In the genomic region with DNA sequence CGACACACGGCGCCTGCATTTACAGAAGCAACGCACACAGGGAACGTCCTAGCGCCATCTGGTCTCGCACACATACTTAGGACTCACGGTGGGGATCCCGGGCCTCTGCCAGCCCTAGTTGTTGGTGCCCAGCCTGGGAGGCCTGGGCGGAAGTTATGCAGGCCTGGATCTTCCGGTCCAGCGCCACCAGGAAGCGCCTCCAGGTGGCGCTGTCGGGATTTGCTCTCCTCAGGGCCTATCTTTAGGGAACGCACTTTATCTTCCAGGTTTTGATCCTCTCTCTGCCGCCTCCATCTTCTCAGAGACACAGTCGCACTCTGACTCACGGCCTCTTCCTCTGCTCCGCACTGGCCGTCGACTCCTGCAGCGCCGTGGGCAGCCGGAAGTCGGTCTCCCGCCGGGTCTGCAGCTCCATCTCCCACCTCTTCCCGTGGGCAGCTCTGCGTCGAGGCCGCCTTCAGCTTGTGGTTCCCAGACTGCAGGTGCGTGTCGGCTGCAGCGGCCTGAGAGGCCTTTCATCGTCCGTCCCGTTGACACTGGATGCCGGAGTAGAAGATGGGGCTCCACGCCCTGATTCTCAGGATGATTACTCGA, we compare ENCODE assay signal across 12 cellular contexts.
DNase-seq lines count a peak whose midpoint lies in the region; ATAC-seq and TF ChIP-seq lines count a peak whose summit lies in the region.
"Had no signal": no experiment of that assay in that cellular context is flagged by ENCODE, and none has a peak within 500 bp of the region (broad histone marks: within the 10 kb centered on the region; RNA-seq: fewer than 3 reads in every experiment).

No MANE protein-coding gene starts in this region.

- no peak overlapping the region for H3K56ac ChIP-seq in mesendoderm (ENCODE audit: low read length)

- H3K23ac ChIP-seq in mesendoderm (ENCODE audit: low read length), result no peak overlapping the region

- no peak overlapping the region for H4K8ac ChIP-seq in mesendoderm (ENCODE audit: low read depth, low read length)

- intact Hi-C loops in psoas muscle (cut with DNase I), result no loop called here

- H3K18ac ChIP-seq in mesendoderm (ENCODE audit: low read length), result no peak overlapping the region

- DNase-seq in activated CD4-positive, alpha-beta T cell treated with anti-CD3 and anti-CD28 coated beads for 48 hours, result peak; percentile 36
- DNase-seq in activated CD4-positive, alpha-beta T cell treated with anti-CD3 and anti-CD28 coated beads for 1 hour, result no peak
- DNase-seq in GM19240 (ENCODE audit: insufficient read length, low spot score) (peak; percentile 32), SK-N-SH (peak; percentile 73), germinal center (ENCODE audit: low spot score) (peak; percentile 24), psoas muscle (no peak), mesendoderm (no peak)
- DNase-seq: NCI-H2029, SIG-M5, sigmoid colon had no signal

- no peak overlapping the region for H2BK15ac ChIP-seq in mesendoderm (replicated peaks; ENCODE audit: low read depth)

- no peak overlapping the region for H3K4me2 ChIP-seq in SK-N-SH
- H3K4me2 ChIP-seq in mesendoderm (ENCODE audit: low read length), result no peak overlapping the region

- H2AK5ac ChIP-seq in mesendoderm (ENCODE audit: low read length), result no peak overlapping the region

- H3K79me2 ChIP-seq in SK-N-SH (ENCODE audit: insufficient read depth) (no peaks in the 10 kb centered on the region), mesendoderm (ENCODE audit: control insufficient read depth, insufficient read depth, low read length) (no peaks in the 10 kb centered on the region)

- H2AFZ ChIP-seq in SK-N-SH (ENCODE audit: low read depth), result peak overlapping the region; percentile 63; the same call in 1 of the 2 replicates

- TF ChIP-seq CTCF in SK-N-SH (IDR thresholded peaks at IDR 0.05), result peak; percentile 63
- no peak for TF ChIP-seq CTCF in psoas muscle (IDR thresholded peaks at IDR 0.05)

- CTCF ChIA-PET in SK-N-SH (lab: Yijun Ruan, JAX), result interaction anchor here (0.7 to 4.3 kb wide), 6 partner anchors 10 to 568 kb away, joined by 3 to 25 read pairs (median 4); no protein-coding TSS in a partner anchor

- ATAC-seq in HG03280 (IDR thresholded peaks at IDR 0.05; ENCODE audit: unreplicated experiment) (no peak), psoas muscle (no peak)

- 36% methylated on average over 37 of the region's 41 CpGs for WGBS in SK-N-SH (ENCODE audit: low lambda C conversion rate)
- 79 to 82% (median 81%) methylated on average over 40 to 41 of the region's 41 CpGs for WGBS in psoas muscle, 3 donors
- no CpG with 5 or more reads among the region's 41 CpGs for WGBS in mesendoderm (ENCODE audit: extremely low coverage, insufficient coverage, low lambda C conversion rate)

- no peak overlapping the region for H3K4ac ChIP-seq in mesendoderm (ENCODE audit: low read depth, low read length)

- H3K79me1 ChIP-seq in mesendoderm (ENCODE audit: low read length), result no peaks in the 10 kb centered on the region

- no peaks in the 10 kb centered on the region for H4K20me1 ChIP-seq in SK-N-SH (ENCODE audit: insufficient read depth)

- H3F3A ChIP-seq in SK-N-SH (replicated peaks; ENCODE audit: insufficient read depth), result no peaks in the 10 kb centered on the region

- H3K9me2 ChIP-seq in SK-N-SH, result no peaks in the 10 kb centered on the region

- H4K5ac ChIP-seq in mesendoderm (ENCODE audit: low read length), result no peak overlapping the region

- no peak for TF ChIP-seq EP300 in SK-N-SH (IDR thresholded peaks at IDR 0.05; ENCODE audit: borderline replicate concordance in 1 of 2, low read depth in 1 of 2, low read length in 1 of 2)

- H3K27me3 ChIP-seq in SK-N-SH (ENCODE audit: insufficient read depth) (peaks cover 21% of the 10 kb centered on the region; the same call in 1 of the 2 replicates), psoas muscle (ENCODE audit: insufficient read depth in 3 of 3, low read length in 2 of 3) (no peaks in the 10 kb centered on the region), mesendoderm (ENCODE audit: insufficient read depth, low read length, poor library complexity) (no peaks in the 10 kb centered on the region)

- peak; percentile 32 for TF ChIP-seq RAD21 in SK-N-SH (IDR thresholded peaks at IDR 0.05; ENCODE audit: low read length)

- no peak overlapping the region for H3K9ac ChIP-seq in SK-N-SH
- H3K9ac ChIP-seq in mesendoderm (ENCODE audit: low read length), result no peak overlapping the region

- no peak overlapping the region for H2BK5ac ChIP-seq in mesendoderm (ENCODE audit: low read length)

- H3K4me1 ChIP-seq in SK-N-SH (ENCODE audit: control insufficient read depth in 1 of 2, insufficient read depth in 2 of 2, low read depth in 1 of 2, low read length in 1 of 2) (no peaks in the 10 kb centered on the region; a peak in 1 of 4 replicates), psoas muscle (no peaks in the 10 kb centered on the region), mesendoderm (ENCODE audit: control insufficient read depth, low read depth, low read length) (no peaks in the 10 kb centered on the region)
- H3K4me1 ChIP-seq: sigmoid colon had no signal

- H3K27ac ChIP-seq in SK-N-SH (ENCODE audit: low read depth in 2 of 2, low read length in 1 of 2) (no peak overlapping the region), psoas muscle (no peak overlapping the region), mesendoderm (ENCODE audit: low read depth, low read length) (no peak overlapping the region)
- H3K27ac ChIP-seq: epithelial cell of prostate, sigmoid colon had no signal

- no peak overlapping the region for H2BK120ac ChIP-seq in mesendoderm (ENCODE audit: low read depth, low read length)

- H3K9me3 ChIP-seq in SK-N-SH (no peaks in the 10 kb centered on the region), psoas muscle (no peaks in the 10 kb centered on the region)
- H3K9me3 ChIP-seq: sigmoid colon had no signal

- POLR2A ChIA-PET in SK-N-SH (lab: Yijun Ruan, JAX), result no interaction called here

- H3K4me3 ChIP-seq in SK-N-SH (ENCODE audit: low read depth in 2 of 2, low read length in 1 of 2), result no peak overlapping the region; a peak in 1 of 4 replicates
- no peak overlapping the region for H3K4me3 ChIP-seq in psoas muscle
- H3K4me3 ChIP-seq in mesendoderm (ENCODE audit: low read length), result no peak overlapping the region
- H3K4me3 ChIP-seq: sigmoid colon had no signal

- no peaks in the 10 kb centered on the region for H3K36me3 ChIP-seq in SK-N-SH (replicated peaks in 1 of 2; ENCODE audit: control insufficient read depth in 1 of 2, insufficient read depth in 2 of 2, low read length in 1 of 2)
- no peaks in the 10 kb centered on the region for H3K36me3 ChIP-seq in psoas muscle (ENCODE audit: insufficient read depth in 1 of 2, low read depth in 1 of 2)
- no peaks in the 10 kb centered on the region for H3K36me3 ChIP-seq in mesendoderm (ENCODE audit: control insufficient read depth, insufficient read depth, low read length)
- H3K36me3 ChIP-seq: sigmoid colon had no signal

TF ChIP-seq in SK-N-SH, 30 proteins besides CTCF, POLR2A, EP300 and RAD21:
- TF ChIP-seq GABPA (IDR thresholded peaks at IDR 0.05; ENCODE audit: low read depth), result peak; percentile 50
- no peak for TF ChIP-seq TAF1 (IDR thresholded peaks at IDR 0.05; ENCODE audit: borderline replicate concordance, low read depth, low read length)
- TF ChIP-seq SMC3 (IDR thresholded peaks at IDR 0.05; ENCODE audit: low read depth, low read length), result peak; percentile 21; the same call in 1 of the 2 replicates
TF ChIP-seq in SK-N-SH: peak in this region for 2.

Comparison
In these comparisons a context has a peak if more than half of its experiments do, and no peak if none do; other contexts are left out.
1. DNase-seq: peak in activated CD4-positive, alpha-beta T cell treated with anti-CD3 and anti-CD28 coated beads for 48 hours (single experiment), GM19240 (single experiment), SK-N-SH (single experiment) and germinal center (single experiment); none in activated CD4-positive, alpha-beta T cell treated with anti-CD3 and anti-CD28 coated beads for 1 hour (single experiment), psoas muscle (0 of 2) and mesendoderm (single experiment).